ENCODE assay signal across 15 cellular contexts in genomic region chr12:25653487-25654175, GRCh38.
DNase-seq lines count a peak whose midpoint lies in the region; ATAC-seq lines count a peak whose summit lies in the region.
"Had no signal": no experiment of that assay in that cellular context is flagged by ENCODE, and none has a peak within 500 bp of the region (broad histone marks: within the 10 kb centered on the region; RNA-seq: fewer than 3 reads in every experiment).

No MANE protein-coding gene starts in this region.

- peak overlapping the region in 1 of 2 experiments; percentile 56 for H3K18ac ChIP-seq in mesenchymal stem cell (ENCODE audit: low read depth in 1 of 2, low read length in 2 of 2)

- no peaks in the 10 kb centered on the region for H3K36me3 Mint-ChIP-seq in T-helper 17 cell (ENCODE audit: low read depth)
- H3K36me3 Mint-ChIP-seq: naive B cell had no signal

- no peaks in the 10 kb centered on the region for H3K36me3 ChIP-seq in BLaER1 treated with 17β-estradiol and CSF1 and Interleukin-3, amounts not matched to agents 10 nM and 100 nM
- H3K36me3 ChIP-seq in mesenchymal stem cell (ENCODE audit: control insufficient read depth in 1 of 2, insufficient read depth in 2 of 2, low read depth in 1 of 2, low read length in 2 of 2): no peaks in the 10 kb centered on the region
- H3K36me3 ChIP-seq: ascending aorta had no signal

- no peaks in the 10 kb centered on the region for H3K9me3 ChIP-seq in BLaER1 treated with 17β-estradiol and CSF1 and Interleukin-3, amounts not matched to agents 10 nM and 100 nM (replicated peaks in 1 of 11)
- H3K9me3 ChIP-seq in mesenchymal stem cell (ENCODE audit: control insufficient read depth, low read length) (no peaks in the 10 kb centered on the region), T-helper 17 cell (ENCODE audit: control insufficient read depth, low read length, poor library complexity, severe bottlenecking) (no peaks in the 10 kb centered on the region)
- H3K9me3 ChIP-seq: ascending aorta had no signal

- no peak overlapping the region for H3K4ac ChIP-seq in mesenchymal stem cell (ENCODE audit: low read depth in 1 of 2, low read length in 2 of 2)

- peak; percentile 17 for DNase-seq in HT1080 (ENCODE audit: low read depth)
- DNase-seq in amygdala (lab: John Stamatoyannopoulos, UW): peak in 34 of 56 donors; percentile 3 to 52 (median 22)
- no peak for DNase-seq in mesenchymal stem cell
- no peak for DNase-seq in DMS79 treated with DMSO at 0.1 percent for 48 hours (lab: John Stamatoyannopoulos, UW)
- no peak for DNase-seq in T-helper 17 cell
- no peak for DNase-seq in amniotic stem cell (lab: John Stamatoyannopoulos, UW)
- DNase-seq: activated CD4-positive, alpha-beta T cell treated with anti-CD3 and anti-CD28 coated beads for 1 hour; activated T-cell treated with anti-CD3 and anti-CD28 coated beads, Interleukin-2, amount 50 U/mL, for 4 hours; GF-D8; naive B cell; stimulated activated naive CD4-positive, alpha-beta T cell treated with Interleukin-2 at 50 U/mL for 16 hours had no signal

- ATAC-seq in GM21528 (IDR thresholded peaks at IDR 0.05; ENCODE audit: low FRiP score, unreplicated experiment) (no peak), T-helper 17 cell (no peak)
- ATAC-seq: activated T-cell treated with anti-CD3 and anti-CD28 coated beads, Interleukin-2, amount 50 U/mL, for 4 hours; right cardiac atrium had no signal

- H3K27ac Mint-ChIP-seq in T-helper 17 cell: no peak overlapping the region
- H3K27ac Mint-ChIP-seq: naive B cell had no signal

- H2BK15ac ChIP-seq in mesenchymal stem cell (ENCODE audit: low read depth, poor library complexity, severe bottlenecking): no peak overlapping the region

- H2AFZ ChIP-seq in mesenchymal stem cell (ENCODE audit: low read depth, low read length): no peak overlapping the region

- H4K91ac ChIP-seq in mesenchymal stem cell (ENCODE audit: low read length): no peak overlapping the region

- WGBS in mesenchymal stem cell: 83% methylated on average over 8 of the region's 8 CpGs

- no peaks in the 10 kb centered on the region for H3K4me1 Mint-ChIP-seq in T-helper 17 cell

- H3K27ac ChIP-seq in BLaER1 treated with 17β-estradiol and CSF1 and Interleukin-3, amounts not matched to agents 10 nM and 100 nM: peak overlapping the region in 3 of 11 experiments; percentile 30 to 39 (median 35); a peak in 5 of 22 replicates
- H3K27ac ChIP-seq in mesenchymal stem cell (ENCODE audit: low read length, poor library complexity, severe bottlenecking): no peak overlapping the region
- H3K27ac ChIP-seq: ascending aorta had no signal

- no peak overlapping the region for H3K4me3 ChIP-seq in BLaER1 treated with 17β-estradiol and CSF1 and Interleukin-3, amounts not matched to agents 10 nM and 100 nM
- no peak overlapping the region for H3K4me3 ChIP-seq in mesenchymal stem cell (ENCODE audit: insufficient read depth in 1 of 2, low read depth in 1 of 2, low read length in 2 of 2)
- H3K4me3 ChIP-seq: ascending aorta had no signal

- H2BK12ac ChIP-seq in mesenchymal stem cell (ENCODE audit: low read length in 2 of 2): no peak overlapping the region

- no peaks in the 10 kb centered on the region for H3K79me1 ChIP-seq in mesenchymal stem cell (replicated peaks; ENCODE audit: low read length, poor library complexity, severe bottlenecking)

- no peak overlapping the region for H3K23ac ChIP-seq in mesenchymal stem cell (ENCODE audit: low read length in 2 of 2)

- no peak overlapping the region for H2AK5ac ChIP-seq in mesenchymal stem cell (ENCODE audit: low read length, severe bottlenecking)

- H4K20me1 ChIP-seq in BLaER1 treated with 17β-estradiol and CSF1 and Interleukin-3, amounts not matched to agents 10 nM and 100 nM: no peaks in the 10 kb centered on the region

- peak overlapping the region; percentile 9 to 49 (median 30); a peak in 18 of 22 replicates for H3K4me2 ChIP-seq in BLaER1 treated with 17β-estradiol and CSF1 and Interleukin-3, amounts not matched to agents 10 nM and 100 nM
- no peak overlapping the region for H3K4me2 ChIP-seq in mesenchymal stem cell (ENCODE audit: low read length, poor library complexity, severe bottlenecking)

- H3K27me3 ChIP-seq in BLaER1 treated with 17β-estradiol and CSF1 and Interleukin-3, amounts not matched to agents 10 nM and 100 nM: no peaks in the 10 kb centered on the region
- H3K27me3 ChIP-seq in mesenchymal stem cell (ENCODE audit: control insufficient read depth in 1 of 2, insufficient read depth in 1 of 2, low read length in 2 of 2): no peaks in the 10 kb centered on the region
- H3K27me3 ChIP-seq: ascending aorta had no signal

- no peak overlapping the region for H2BK5ac ChIP-seq in mesenchymal stem cell (ENCODE audit: low read depth, low read length, poor library complexity, severe bottlenecking)

- H3K14ac ChIP-seq in mesenchymal stem cell (ENCODE audit: low read length in 2 of 2): peak overlapping the region in 1 of 2 experiments; percentile 83

- H4K8ac ChIP-seq in mesenchymal stem cell (ENCODE audit: low read length): peak overlapping the region; percentile 21

- H3K9ac ChIP-seq in BLaER1 treated with 17β-estradiol and CSF1 and Interleukin-3, amounts not matched to agents 10 nM and 100 nM: no peak overlapping the region
- no peak overlapping the region for H3K9ac ChIP-seq in mesenchymal stem cell (ENCODE audit: low read length)

- peaks cover 12% of the 10 kb centered on the region for H3K27me3 Mint-ChIP-seq in T-helper 17 cell

- peaks cover 5 to 10% (median 7%) of the 10 kb centered on the region in 10 experiments; a peak in 15 of 20 replicates for H3K4me1 ChIP-seq in BLaER1 treated with 17β-estradiol and CSF1 and Interleukin-3, amounts not matched to agents 10 nM and 100 nM
- H3K4me1 ChIP-seq in mesenchymal stem cell (ENCODE audit: control insufficient read depth, insufficient read depth, low read depth, low read length): peaks cover 2% of the 10 kb centered on the region
- H3K4me1 ChIP-seq: ascending aorta had no signal

- no peak overlapping the region for H2BK120ac ChIP-seq in mesenchymal stem cell (ENCODE audit: low read depth, low read length)

- H3K4me3 Mint-ChIP-seq in T-helper 17 cell: no peak overlapping the region
- H3K4me3 Mint-ChIP-seq: activated T-cell treated with anti-CD3 and anti-CD28 coated beads, Interleukin-2, amount 50 U/mL, for 4 hours had no signal

Comparison
In these comparisons a context has a peak if more than half of its experiments do, and no peak if none do; other contexts are left out.
1. DNase-seq: peak in HT1080 (single experiment) and amygdala (34 of 56); none in mesenchymal stem cell (single experiment), DMS79 treated with DMSO at 0.1 percent for 48 hours (single experiment), T-helper 17 cell (0 of 3) and amniotic stem cell (single experiment).